Comparison of ENCODE assay signal across 8 cellular contexts in genomic region chr9:19028835-19029451, GRCh38. TPM values are rescaled to one million over a fixed set of nuclear protein-coding genes. Genes with fewer than 3 reads are reported as not detected.
DNase-seq lines count a peak whose midpoint lies in the region; ATAC-seq and TF ChIP-seq lines count a peak whose summit lies in the region.

No MANE protein-coding gene starts in this region.

- H3K27me3 Mint-ChIP-seq in activated naive CD4-positive, alpha-beta T cell treated with anti-CD3 and anti-CD28 coated beads, Interleukin-2, amount 10 ng/mL, durations not matched to agents 7 days and 5 days, result peaks cover 11% of the 10 kb centered on the region

- H3K4me3 Mint-ChIP-seq in activated naive CD4-positive, alpha-beta T cell treated with anti-CD3 and anti-CD28 coated beads, Interleukin-2, amount 10 ng/mL, durations not matched to agents 7 days and 5 days, result no peak overlapping the region

- ATAC-seq in HCT116, result peak; percentile 92

- H3K9me3 Mint-ChIP-seq in activated naive CD4-positive, alpha-beta T cell treated with anti-CD3 and anti-CD28 coated beads, Interleukin-2, amount 10 ng/mL, durations not matched to agents 7 days and 5 days, result no peaks in the 10 kb centered on the region

- H3K27ac Mint-ChIP-seq in activated naive CD4-positive, alpha-beta T cell treated with anti-CD3 and anti-CD28 coated beads, Interleukin-2, amount 10 ng/mL, durations not matched to agents 7 days and 5 days, result no peak overlapping the region

- BruUV-seq in HCT116 (replicated peaks; lab: Mats Ljungman, UMichigan), result no TSS peak

- no peak overlapping the region for H2AFZ ChIP-seq in HCT116 (ENCODE audit: low read depth, low read length, poor library complexity, severe bottlenecking)

- no peaks in the 10 kb centered on the region for H3K36me3 ChIP-seq in HCT116 (ENCODE audit: control insufficient read depth in 1 of 2, insufficient read depth in 2 of 2, low read length in 2 of 2)
- no peaks in the 10 kb centered on the region for H3K36me3 ChIP-seq in SK-N-MC (ENCODE audit: insufficient read depth, low read length)

- CTCF ChIA-PET in activated naive CD4-positive, alpha-beta T cell treated with anti-CD3 and anti-CD28 coated beads, Interleukin-2, amount 10 ng/mL, durations not matched to agents 7 days and 5 days (lab: Charles Lee), result interaction anchor here (0.5 to 6.5 kb wide), 17 partner anchors 8 to 1218 kb away, joined by 3 to 32 read pairs (median 4); no protein-coding TSS in a partner anchor
- CTCF ChIA-PET in HCT116 (lab: Charles Lee), result interaction anchor here (1.3 to 1.6 kb wide), 4 partner anchors 8 to 1218 kb away, joined by 4 to 9 read pairs (median 8); no protein-coding TSS in a partner anchor

- RAD21 ChIA-PET in HCT116 (lab: Charles Lee; ENCODE audit: low non-redundant PET in 1 of 2, low total read pairs in 2 of 2, uncharacterized antibody in 2 of 2, unreplicated experiment in 2 of 2), result no interaction called here

- H3K27me3 ChIP-seq in HCT116 (ENCODE audit: insufficient read depth, low read length), result no peaks in the 10 kb centered on the region

- H3K4me1 ChIP-seq in HCT116 (ENCODE audit: control insufficient read depth in 1 of 2, insufficient read depth in 2 of 2, low read length in 2 of 2), result no peaks in the 10 kb centered on the region

- no peaks in the 10 kb centered on the region for H3K36me3 Mint-ChIP-seq in activated naive CD4-positive, alpha-beta T cell treated with anti-CD3 and anti-CD28 coated beads, Interleukin-2, amount 10 ng/mL, durations not matched to agents 7 days and 5 days

- TF ChIP-seq CTCF in HCT116 (IDR thresholded peaks at IDR 0.05 in 2 of 3, conservative IDR thresholded peaks at IDR 0.05 in 1 of 3; ENCODE audit: borderline replicate concordance in 1 of 3, insufficient read depth in 1 of 3, low read depth in 2 of 3, low read length in 2 of 3), result peak; percentile 55 to 64 (median 61); a peak in 5 of 6 replicates
- peak; percentile 88 for TF ChIP-seq CTCF in NB4 (IDR thresholded peaks at IDR 0.05; ENCODE audit: low read depth, low read length)

- H3K9me2 ChIP-seq in HCT116 (ENCODE audit: insufficient read depth), result no peaks in the 10 kb centered on the region

- H3K4me1 Mint-ChIP-seq in activated naive CD4-positive, alpha-beta T cell treated with anti-CD3 and anti-CD28 coated beads, Interleukin-2, amount 10 ng/mL, durations not matched to agents 7 days and 5 days, result peaks cover 2% of the 10 kb centered on the region

- H3K27ac ChIP-seq in HCT116 (ENCODE audit: low read depth, low read length) (no peak overlapping the region), SK-N-MC (peak overlapping the region; percentile 82)

- POLR2A ChIA-PET in HCT116 (lab: Charles Lee), result no interaction called here

- TF ChIP-seq RAD21 in HCT116 (IDR thresholded peaks at IDR 0.05; ENCODE audit: low read depth), result peak; percentile 72

- peak; percentile 46 for DNase-seq in activated naive CD4-positive, alpha-beta T cell treated with anti-CD3 and anti-CD28 coated beads, Interleukin-2, amount 10 ng/mL, durations not matched to agents 7 days and 5 days
- DNase-seq in activated naive CD4-positive, alpha-beta T cell treated with anti-CD3 and anti-CD28 coated beads, Interleukin-2, amount 50 U/mL, for 16 hours, result no peak
- peak; percentile 52 for DNase-seq in HCT116 (ENCODE audit: low read depth, low spot score)
- peak; percentile 79 for DNase-seq in NB4 (ENCODE audit: low read depth)
- DNase-seq in SK-N-MC (ENCODE audit: low read depth, low spot score), result no peak
- DNase-seq in ecto neural progenitor cell (ENCODE audit: low spot score), result peak; percentile 60
- peak; percentile 77 to 83 for DNase-seq in lung microvascular endothelial cell (ENCODE audit: low read depth in 2 of 2)
- no peak for DNase-seq in NK-92 (lab: John Stamatoyannopoulos, UW; ENCODE audit: unreplicated experiment)

- H3K79me2 ChIP-seq in HCT116 (ENCODE audit: insufficient read depth, low read length), result no peaks in the 10 kb centered on the region

- H3K9ac ChIP-seq in HCT116 (ENCODE audit: low read length) (no peak overlapping the region), SK-N-MC (ENCODE audit: insufficient read length) (peak overlapping the region; percentile 6)

- intact Hi-C loops in HCT116 (cut with micrococcal nuclease), result loop anchor here (1.0 to 5.0 kb wide), 4 partner anchors 428 to 1498 kb away; no protein-coding TSS in a partner anchor

- H3K4me3 ChIP-seq in HCT116 (replicated peaks in 1 of 2; ENCODE audit: low read depth in 1 of 2, low read length in 2 of 2) (no peak overlapping the region), NB4 (ENCODE audit: low read depth, low read length) (no peak overlapping the region), SK-N-MC (peak overlapping the region; percentile 56)

- no peaks in the 10 kb centered on the region for H4K20me1 ChIP-seq in HCT116 (ENCODE audit: insufficient read depth)

- H3K4me2 ChIP-seq in HCT116 (ENCODE audit: low read length), result no peak overlapping the region

- TF ChIP-seq POLR2A in HCT116 (IDR thresholded peaks at IDR 0.05; ENCODE audit: borderline replicate concordance, extremely low read depth, insufficient read depth, insufficient read length), result no peak
- no peak for TF ChIP-seq POLR2A in NB4 (IDR thresholded peaks at IDR 0.05; ENCODE audit: extremely low read depth, insufficient read length)

- H3K9me3 ChIP-seq in HCT116 (ENCODE audit: control insufficient read depth in 1 of 2, insufficient read depth in 1 of 2, low read depth in 1 of 2, low read length in 2 of 2), result no peaks in the 10 kb centered on the region
- no peaks in the 10 kb centered on the region for H3K9me3 ChIP-seq in SK-N-MC (ENCODE audit: low read depth, low read length)

TF ChIP-seq in HCT116, 20 proteins besides CTCF, POLR2A, EP300 and RAD21:
- TF ChIP-seq EZH2 (IDR thresholded peaks at IDR 0.05) (no peak), SRF (IDR thresholded peaks at IDR 0.05; ENCODE audit: low read depth) (no peak), EZH2phosphoT487 (IDR thresholded peaks at IDR 0.05; ENCODE audit: borderline replicate concordance) (no peak), TCF7L2 (IDR thresholded peaks at IDR 0.05; ENCODE audit: borderline replicate concordance, extremely low read depth, insufficient read depth, insufficient read length) (no peak), SIN3A (IDR thresholded peaks at IDR 0.05; ENCODE audit: low read depth) (no peak), ZBTB33 (IDR thresholded peaks at IDR 0.05; ENCODE audit: extremely low read depth, insufficient replicate concordance, low read length) (no peak), CEBPB (IDR thresholded peaks at IDR 0.05; ENCODE audit: low read depth) (no peak), FOSL1 (IDR thresholded peaks at IDR 0.05; ENCODE audit: low read depth) (no peak)

RNA-seq across cellular contexts. Expression of gene SAXO1, which starts 4.1 kb away (rescaled TPM):
- not detected for total RNA-seq in HCT116 (2021; ENCODE audit: unreplicated experiment)
- not detected in 2 replicates for polyA plus RNA-seq in HCT116 (2012)
- under 0.01 TPM in 1 of 2 replicates, not detected in the other for total RNA-seq in lung microvascular endothelial cell

RNA-seq across cellular contexts. Expression of gene RRAGA, which starts 20.3 kb away (rescaled TPM):
- total RNA-seq in HCT116 (2021; ENCODE audit: unreplicated experiment) (47.3 TPM), lung microvascular endothelial cell (35.7 and 53.0 TPM in 2 replicates)
- 40.0 and 47.8 TPM in 2 replicates for polyA plus RNA-seq in HCT116 (2012)

Comparison
In these comparisons a context has a peak if more than half of its experiments do, and no peak if none do; other contexts are left out.
1. DNase-seq: peak in activated naive CD4-positive, alpha-beta T cell treated with anti-CD3 and anti-CD28 coated beads, Interleukin-2, amount 10 ng/mL, durations not matched to agents 7 days and 5 days (single experiment), HCT116 (single experiment), NB4 (single experiment), ecto neural progenitor cell (single experiment) and lung microvascular endothelial cell (2 of 2); none in activated naive CD4-positive, alpha-beta T cell treated with anti-CD3 and anti-CD28 coated beads, Interleukin-2, amount 50 U/mL, for 16 hours (single experiment), SK-N-MC (single experiment) and NK-92 (single experiment).